22 cellular contexts compared by ENCODE assay signal in the genomic region with DNA sequence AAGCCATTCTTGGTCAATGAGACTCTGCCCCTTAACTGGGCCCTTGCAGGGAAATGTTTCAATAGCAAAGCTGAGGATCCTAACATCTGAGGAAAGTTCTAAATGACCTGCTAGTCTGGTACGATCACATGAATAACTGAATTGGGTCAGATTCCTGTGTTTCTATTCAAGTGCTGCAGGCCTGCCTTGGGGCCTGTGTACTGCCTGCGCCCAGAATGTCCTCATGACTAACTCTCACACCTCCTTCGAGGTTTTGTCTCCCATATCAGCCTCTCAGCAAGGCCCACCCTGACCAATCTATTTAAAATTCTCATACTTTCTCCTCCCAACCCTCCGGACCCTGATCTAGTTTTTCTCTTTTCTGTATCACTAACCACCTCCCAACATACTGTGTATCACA. TPM values are rescaled to one million over a fixed set of nuclear protein-coding genes. Genes with fewer than 3 reads are reported as not detected.
DNase-seq lines count a peak whose midpoint lies in the region; ATAC-seq and TF ChIP-seq lines count a peak whose summit lies in the region.
"Had no signal": no experiment of that assay in that cellular context is flagged by ENCODE, and none has a peak within 500 bp of the region (broad histone marks: within the 10 kb centered on the region; RNA-seq: fewer than 3 reads in every experiment).

No MANE protein-coding gene starts in this region.

- peaks cover 26% of the 10 kb centered on the region for H3K4me1 Mint-ChIP-seq in CD4-positive, alpha-beta T cell (ENCODE audit: low read depth)
- H3K4me1 Mint-ChIP-seq in chondrocyte (ENCODE audit: low read depth), result peaks cover 45% of the 10 kb centered on the region
- peaks cover 31% of the 10 kb centered on the region for H3K4me1 Mint-ChIP-seq in osteocyte (ENCODE audit: unreplicated experiment)

- H3K27ac Mint-ChIP-seq in CD4-positive, alpha-beta T cell, result peak overlapping the region; percentile 9
- H3K27ac Mint-ChIP-seq in chondrocyte (ENCODE audit: unreplicated experiment) (peak overlapping the region; percentile 53), osteocyte (ENCODE audit: unreplicated experiment) (peak overlapping the region; percentile 55)
- H3K27ac Mint-ChIP-seq: activated CD4-positive, alpha-beta T cell treated with anti-CD3 and anti-CD28 coated beads for 36 hours had no signal

- no peak for ATAC-seq in CD4-positive, alpha-beta T cell (ENCODE audit: poor library complexity)
- no peak for ATAC-seq in GM19395 (IDR thresholded peaks at IDR 0.05; ENCODE audit: unreplicated experiment)
- ATAC-seq in GM18502 (IDR thresholded peaks at IDR 0.05; ENCODE audit: poor library complexity, unreplicated experiment), result no peak
- ATAC-seq: activated CD4-positive, alpha-beta T cell treated with anti-CD3 and anti-CD28 coated beads for 36 hours; left colon; mucosa of descending colon had no signal

- H3K27me3 Mint-ChIP-seq in CD4-positive, alpha-beta T cell, result no peaks in the 10 kb centered on the region
- H3K27me3 Mint-ChIP-seq in chondrocyte (ENCODE audit: low read depth), result no peaks in the 10 kb centered on the region
- no peaks in the 10 kb centered on the region for H3K27me3 Mint-ChIP-seq in osteocyte (ENCODE audit: unreplicated experiment)

- H3K27ac ChIP-seq in CD4-positive, alpha-beta T cell (ENCODE audit: low read depth, low read length), result no peak overlapping the region
- H3K27ac ChIP-seq: PC-9, suprapubic skin had no signal

- peaks cover 5% of the 10 kb centered on the region for H3K36me3 Mint-ChIP-seq in CD4-positive, alpha-beta T cell (ENCODE audit: low read depth)
- H3K36me3 Mint-ChIP-seq in chondrocyte (ENCODE audit: low read depth), result no peaks in the 10 kb centered on the region
- no peaks in the 10 kb centered on the region for H3K36me3 Mint-ChIP-seq in osteocyte (ENCODE audit: unreplicated experiment)

- no peak for TF ChIP-seq CTCF in CD4-positive, alpha-beta T cell (IDR thresholded peaks at IDR 0.05)
- no peak for TF ChIP-seq CTCF in chondrocyte (IDR thresholded peaks at IDR 0.05)
- TF ChIP-seq CTCF in osteocyte (IDR thresholded peaks at IDR 0.05), result no peak
- TF ChIP-seq CTCF in GM13977 (IDR thresholded peaks at IDR 0.05; ENCODE audit: extremely low read depth, insufficient read depth, missing control alignments), result no peak

- intact Hi-C loops in CD4-positive, alpha-beta T cell (cut with DNase I, micrococcal nuclease), result no loop called here

- in situ Hi-C loops in GM13977 (cut with MboI; ENCODE audit: low pct_unique_long_range_greater_than_20kb, low sequenced_read_pairs, unreplicated experiment), result no loop called here

- DNase-seq in CD4-positive, alpha-beta T cell, result no peak
- peak; percentile 67 for DNase-seq in ELR (ENCODE audit: low read depth)
- DNase-seq in chondrocyte (ENCODE audit: low spot score), result no peak
- DNase-seq in osteocyte (ENCODE audit: extremely low spot score, unreplicated experiment), result no peak
- DNase-seq in GM13977 (ENCODE audit: low spot score), result no peak
- no peak for DNase-seq in NCI-H146 (lab: John Stamatoyannopoulos, UW)
- DNase-seq: activated CD4-positive, alpha-beta T cell treated with anti-CD3 and anti-CD28 coated beads for 36 hours; activated gamma-delta T cell treated with Interleukin-2 at 50 U/mL for 16 hours; Kasumi-1; left colon; mucosa of descending colon; NCI-H1105; NCI-H2107; NCI-H526 treated with DMSO at 0.1 percent for 48 hours; occipital lobe; PC-9; stimulated activated CD4-positive, alpha-beta T cell treated with anti-CD3 and anti-CD28 coated beads, Interleukin-2, amount 100 ng/mL, for 48 hours; T-helper 9 cell had no signal

- CTCF ChIA-PET in CD4-positive, alpha-beta T cell (lab: Charles Lee), result interaction anchor here (0.5 kb wide), 1 partner anchor 84 kb away, joined by 4 read pairs; no protein-coding TSS in a partner anchor

- POLR2A ChIA-PET in CD4-positive, alpha-beta T cell (lab: Charles Lee), result no interaction called here

- H3K4me3 Mint-ChIP-seq in CD4-positive, alpha-beta T cell, result peak overlapping the region; percentile 5
- H3K4me3 Mint-ChIP-seq in chondrocyte (ENCODE audit: unreplicated experiment) (no peak overlapping the region), osteocyte (ENCODE audit: unreplicated experiment) (no peak overlapping the region)
- H3K4me3 Mint-ChIP-seq: activated CD4-positive, alpha-beta T cell treated with anti-CD3 and anti-CD28 coated beads for 36 hours had no signal

- H3K9me3 Mint-ChIP-seq in CD4-positive, alpha-beta T cell, result no peaks in the 10 kb centered on the region
- H3K9me3 Mint-ChIP-seq in chondrocyte (ENCODE audit: low read depth) (no peaks in the 10 kb centered on the region), osteocyte (ENCODE audit: unreplicated experiment) (no peaks in the 10 kb centered on the region)

- H3K9me3 ChIP-seq in CD4-positive, alpha-beta T cell (ENCODE audit: control insufficient read depth, low read length), result no peaks in the 10 kb centered on the region
- H3K9me3 ChIP-seq: ascending aorta, mucosa of descending colon, suprapubic skin had no signal

- H3K27me3 ChIP-seq in CD4-positive, alpha-beta T cell (ENCODE audit: control insufficient read depth, insufficient read depth, low read length), result no peaks in the 10 kb centered on the region
- H3K27me3 ChIP-seq: ascending aorta, suprapubic skin had no signal

RNA-seq across cellular contexts. Expression of gene JAZF1, which starts 4.4 kb away (rescaled TPM):
- 10 to 100 TPM in 1 of 2 experiments, 1 to 10 TPM in 1; 9.9 to 11.1 TPM for total RNA-seq in CD4-positive, alpha-beta T cell
- total RNA-seq in chondrocyte, result 21.2 to 33.8 TPM (median 31.1 TPM) in 3 replicates
- 17.2 and 19.8 TPM in 2 replicates for total RNA-seq in osteocyte
